In genomic region chr11:118661425-118662301, GRCh38 we compare ENCODE assay signal across 21 cellular contexts. TPM values are rescaled to one million over a fixed set of nuclear protein-coding genes. Genes with fewer than 3 reads are reported as not detected.
DNase-seq lines count a peak whose midpoint lies in the region; ATAC-seq, FAIRE-seq and TF ChIP-seq lines count a peak whose summit lies in the region.
"Had no signal": no experiment of that assay in that cellular context is flagged by ENCODE, and none has a peak within 500 bp of the region (broad histone marks: within the 10 kb centered on the region; RNA-seq: fewer than 3 reads in every experiment).

No MANE protein-coding gene starts in this region.

- no peaks in the 10 kb centered on the region for H3K79me1 ChIP-seq in H1 (ENCODE audit: low read depth, low read length)

- ATAC-seq in GM21528 (IDR thresholded peaks at IDR 0.05; ENCODE audit: low FRiP score, unreplicated experiment) (no peak), HG02938 (IDR thresholded peaks at IDR 0.05; ENCODE audit: unreplicated experiment) (no peak)
- ATAC-seq: GM23338, SK-N-SH treated with all-trans-retinoic acid at 6 μM for 48 hours had no signal

- H2BK20ac ChIP-seq in H1 (ENCODE audit: low read length): peak overlapping the region; percentile 67; the same call in 1 of the 2 replicates

- H3K36me3 ChIP-seq in H1 (ENCODE audit: control insufficient read depth in 2 of 4, insufficient read depth in 4 of 4, low read length in 3 of 4) (peaks cover 0 to under 1% (median under 1%) of the 10 kb centered on the region in 4 experiments; a peak in 4 of 8 replicates), suprapubic skin (peaks cover 11% of the 10 kb centered on the region)

- CTCF ChIA-PET in H1 (lab: Charles Lee; ENCODE audit: partially characterized antibody): interaction anchor here (1.7 to 8.5 kb wide), 12 partner anchors 9 to 312 kb away, joined by 5 to 89 read pairs (median 28); partner anchors contain the start of genes PHLDB1 and UPK2

- no peaks in the 10 kb centered on the region for H3K79me2 ChIP-seq in H1 (ENCODE audit: control insufficient read depth in 1 of 2, insufficient read depth in 2 of 2, low read length in 2 of 2)

- no peak for TF ChIP-seq RAD21 in H1 (IDR thresholded peaks at IDR 0.05 in 1 of 2, conservative IDR thresholded peaks at IDR 0.05 in 1 of 2; ENCODE audit: low read depth in 2 of 2, low read length in 2 of 2)

- no peak overlapping the region for H2AK5ac ChIP-seq in H1 (ENCODE audit: low read depth, low read length)

- H3K4me1 ChIP-seq in H1 (replicated peaks in 1 of 4; ENCODE audit: control insufficient read depth in 3 of 4, insufficient read depth in 4 of 4, low read length in 3 of 4): peaks cover 0 to 27% (median 22%) of the 10 kb centered on the region in 4 experiments; a peak in 6 of 7 replicates
- H3K4me1 ChIP-seq in suprapubic skin: peaks cover 18% of the 10 kb centered on the region

- no peak overlapping the region for H2AFZ ChIP-seq in H1 (ENCODE audit: low read length)
- H2AFZ ChIP-seq: GM23338 had no signal

- H3K56ac ChIP-seq in H1 (replicated peaks; ENCODE audit: insufficient read length, low read depth, low read length): no peak overlapping the region

- H3K9ac ChIP-seq in H1 (replicated peaks in 1 of 4; ENCODE audit: extremely low read depth in 1 of 4, low read depth in 3 of 4, low read length in 3 of 4): no peak overlapping the region
- H3K9ac ChIP-seq: BLaER1 treated with 17β-estradiol and CSF1 and Interleukin-3, amounts not matched to agents 10 nM and 100 nM had no signal

- TF ChIP-seq EP300 in H1 (IDR thresholded peaks at IDR 0.05; ENCODE audit: borderline replicate concordance in 1 of 2, low read depth in 2 of 2, low read length in 2 of 2) (no peak), suprapubic skin (IDR thresholded peaks at IDR 0.05) (no peak)

- H3K27ac ChIP-seq in H1 (ENCODE audit: low read depth, low read length) (no peak overlapping the region), suprapubic skin (no peak overlapping the region)
- H3K27ac ChIP-seq: BLaER1 treated with 17β-estradiol and CSF1 and Interleukin-3, amounts not matched to agents 10 nM and 100 nM had no signal

- no peak overlapping the region for H3K14ac ChIP-seq in H1 (ENCODE audit: insufficient read length)

- TF ChIP-seq POLR2A in H1 (IDR thresholded peaks at IDR 0.05; ENCODE audit: control extremely low read depth in 1 of 2, low read depth in 2 of 2, low read length in 2 of 2): no peak
- TF ChIP-seq POLR2A in suprapubic skin (IDR thresholded peaks at IDR 0.05): no peak

- H2BK12ac ChIP-seq in H1 (ENCODE audit: low read depth, low read length): peak overlapping the region; percentile 39; the same call in 1 of the 2 replicates

- H3K23me2 ChIP-seq in H1 (ENCODE audit: low read depth, low read length): no peaks in the 10 kb centered on the region; the same call in 1 of the 2 replicates

- POLR2A ChIA-PET in H1 (lab: Charles Lee; ENCODE audit: partially characterized antibody): interaction anchor here (0.9 to 16.1 kb wide), 8 partner anchors 10 to 268 kb away, joined by 3 to 271 read pairs (median 3); partner anchors contain the start of gene TREH

- H3K23ac ChIP-seq in H1 (ENCODE audit: insufficient read length): no peak overlapping the region

- peaks cover 29% of the 10 kb centered on the region for H3K4me1 Mint-ChIP-seq in neural crest cell

- peak; percentile 48 for DNase-seq in activated effector memory CD4-positive, alpha-beta T cell treated with anti-CD3 and anti-CD28 coated beads, Interleukin-2, amount 50 U/mL, for 16 hours
- DNase-seq in activated effector memory CD4-positive, alpha-beta T cell treated with Interleukin-2 at 50 U/mL for 16 hours: no peak
- DNase-seq in H1 (ENCODE audit: low read depth in 1 of 2, low spot score in 2 of 2): no peak
- no peak for DNase-seq in neural crest cell (ENCODE audit: low read depth, low spot score)
- peak; percentile 54 to 72 for DNase-seq in suprapubic skin (ENCODE audit: low spot score in 2 of 2)
- DNase-seq in NCI-H2171 treated with DMSO at 0.1 percent for 48 hours (lab: John Stamatoyannopoulos, UW): no peak
- DNase-seq: 8988T; CD4-positive, alpha-beta memory T cell; DMS 273 treated with DMSO at 0.1 percent for 48 hours; KBM-7; MM.1S; NCI-H1048; NCI-H1417 treated with DMSO at 0.1 percent for 48 hours; NCI-H187; NK-92 treated with Interleukin-12 subunit alpha and Interleukin-12 subunit beta, amount 100 ng/mL, for 24 hours had no signal

- no peak for FAIRE-seq in H1 (lab: Jason Lieb, UNC)

- no peak overlapping the region for H2BK5ac ChIP-seq in H1 (ENCODE audit: low read depth, low read length)

- 90% methylated on average over 18 of the region's 19 CpGs; no CpG with 5 or more reads in 1 of the 2 experiments for WGBS in H1 (ENCODE audit: extremely low coverage in 1 of 2, insufficient coverage in 1 of 2, insufficient read length in 1 of 2, insufficient replicate concordance in 2 of 2, low coverage in 1 of 2, low lambda C conversion rate in 2 of 2, missing lambda C conversion rate in 1 of 2), 2 experiments
- WGBS in suprapubic skin: 83% methylated on average over 15 of the region's 19 CpGs

- H3K4me2 ChIP-seq in H1 (ENCODE audit: insufficient read depth in 1 of 2, low read depth in 2 of 2, low read length in 2 of 2): no peak overlapping the region
- H3K4me2 ChIP-seq: BLaER1 treated with 17β-estradiol and CSF1 and Interleukin-3, amounts not matched to agents 10 nM and 100 nM; GM23338 had no signal

- H3K27ac Mint-ChIP-seq in neural crest cell (ENCODE audit: unreplicated experiment): peak overlapping the region; percentile 43
- H3K27ac Mint-ChIP-seq: CD4-positive, alpha-beta memory T cell had no signal

- TF ChIP-seq CTCF in H1 (IDR thresholded peaks at IDR 0.05; ENCODE audit: control extremely low read depth in 1 of 3, insufficient read depth in 1 of 3, low read depth in 1 of 3, low read length in 3 of 3): no peak
- TF ChIP-seq CTCF in neural crest cell (conservative IDR thresholded peaks at IDR 0.05): no peak
- no peak for TF ChIP-seq CTCF in suprapubic skin (IDR thresholded peaks at IDR 0.05)

- H3K4me3 Mint-ChIP-seq in neural crest cell: no peak overlapping the region
- H3K4me3 Mint-ChIP-seq: CD4-positive, alpha-beta memory T cell; GM23338 had no signal

- H3K4me3 ChIP-seq in H1 (ENCODE audit: extremely low read depth in 1 of 4, insufficient read depth in 2 of 4, low read depth in 3 of 4, low read length in 4 of 4) (no peak overlapping the region), suprapubic skin (no peak overlapping the region)
- H3K4me3 ChIP-seq: BLaER1 treated with 17β-estradiol and CSF1 and Interleukin-3, amounts not matched to agents 10 nM and 100 nM; GM23338 had no signal

- no peaks in the 10 kb centered on the region for H3K9me3 Mint-ChIP-seq in neural crest cell
- H3K9me3 Mint-ChIP-seq: CD4-positive, alpha-beta memory T cell; GM23338 had no signal

- no peaks in the 10 kb centered on the region for H3K9me3 ChIP-seq in H1 (ENCODE audit: insufficient read depth in 2 of 2, low read depth in 1 of 2, low read length in 1 of 2)
- no peaks in the 10 kb centered on the region for H3K9me3 ChIP-seq in suprapubic skin
- H3K9me3 ChIP-seq: BLaER1 treated with 17β-estradiol and CSF1 and Interleukin-3, amounts not matched to agents 10 nM and 100 nM; Caco-2 had no signal

- peaks cover 2 to 6% of the 10 kb centered on the region in 2 experiments for H4K20me1 ChIP-seq in H1 (replicated peaks in 1 of 2; ENCODE audit: control insufficient read depth in 1 of 2, insufficient read depth in 2 of 2, low read length in 2 of 2)

- H3K36me3 Mint-ChIP-seq in neural crest cell (ENCODE audit: low read depth): no peaks in the 10 kb centered on the region
- H3K36me3 Mint-ChIP-seq: CD4-positive, alpha-beta memory T cell had no signal

- H4K8ac ChIP-seq in H1 (ENCODE audit: extremely low read depth, insufficient read depth, low read length): no peak overlapping the region

- peaks cover 2% of the 10 kb centered on the region for H3K27me3 Mint-ChIP-seq in neural crest cell (ENCODE audit: low read depth)

- no peak overlapping the region for H4K91ac ChIP-seq in H1 (replicated peaks; ENCODE audit: insufficient read length, low read length)

- peak overlapping the region; percentile 72 for H2BK15ac ChIP-seq in H1 (ENCODE audit: low read length)

- no peak overlapping the region for H2BK120ac ChIP-seq in H1 (replicated peaks; ENCODE audit: low read depth, low read length)

- H3K18ac ChIP-seq in H1 (ENCODE audit: extremely low read depth, low read length): no peak overlapping the region

- no peak overlapping the region for H3K4ac ChIP-seq in H1 (replicated peaks; ENCODE audit: insufficient read length, low read depth, low read length)

- no peak overlapping the region for H4K5ac ChIP-seq in H1 (ENCODE audit: insufficient read length, low read depth, low read length)

- H3K27me3 ChIP-seq in H1 (replicated peaks in 1 of 4; ENCODE audit: control insufficient read depth in 3 of 4, extremely low read depth in 1 of 4, insufficient read depth in 3 of 4, low read length in 3 of 4) (no peaks in the 10 kb centered on the region), suprapubic skin (no peaks in the 10 kb centered on the region)
- H3K27me3 ChIP-seq: BLaER1 treated with 17β-estradiol and CSF1 and Interleukin-3, amounts not matched to agents 10 nM and 100 nM had no signal

TF ChIP-seq in H1, 55 proteins besides CTCF, POLR2A, EP300 and RAD21:
- no peak for TF ChIP-seq SIN3A (conservative IDR thresholded peaks at IDR 0.05 in 1 of 2, IDR thresholded peaks at IDR 0.05 in 1 of 2; ENCODE audit: low read depth in 1 of 2, low read length in 2 of 2)

RNA-seq across cellular contexts. Expression of gene TREH, which starts 17.8 kb away (rescaled TPM):
- not detected in 2 replicates for total RNA-seq in H1 (2021; fragmentation: NEBNext Ultra II Directional; extraction: Animal tissue kit (Norgen Biotek cat#: 25700))
- 0.03 TPM in 1 of 2 replicates, not detected in the other for polyA plus RNA-seq in H1 (2011; rRNA removed)
- not detected for polyA plus RNA-seq in H1 (2011; cell fraction: cytosol; rRNA removed)
- polyA plus RNA-seq in H1 (2011; cell fraction: nucleus; rRNA removed): 0.20 TPM
- 0.16 to 0.46 TPM (median 0.27 TPM) in 4 replicates for polyA plus RNA-seq in H1 (2012, experiment 1 of 2)
- 0.45 TPM for polyA plus RNA-seq in H1 (2012, experiment 2 of 2)
- polyA plus RNA-seq in H1 (2013, experiment 1 of 2): not detected
- not detected for polyA plus RNA-seq in H1 (2013, experiment 2 of 2)
- polyA minus RNA-seq in H1 (2011; rRNA and poly(A)+ RNA removed): not detected in 2 replicates
- not detected for polyA minus RNA-seq in H1 (2011; cell fraction: cytosol; rRNA and poly(A)+ RNA removed)
- not detected for polyA minus RNA-seq in H1 (2011; cell fraction: nucleus; rRNA and poly(A)+ RNA removed)
- not detected in 2 replicates for total RNA-seq in neural crest cell
- total RNA-seq in suprapubic skin: not detected
- total RNA-seq: Caco-2; CD4-positive, alpha-beta memory T cell; GM23338 had no signal
- polyA plus RNA-seq: CD4-positive, alpha-beta memory T cell had no signal

RNA-seq across cellular contexts. Expression of gene PHLDB1, which starts 54.2 kb away (rescaled TPM):
- 74.8 and 74.9 TPM in 2 replicates for total RNA-seq in H1 (2021; fragmentation: NEBNext Ultra II Directional; extraction: Animal tissue kit (Norgen Biotek cat#: 25700))
- 53.9 and 70.6 TPM in 2 replicates for polyA plus RNA-seq in H1 (2011; rRNA removed)
- polyA plus RNA-seq in H1 (2011; cell fraction: cytosol; rRNA removed): 66.4 TPM
- polyA plus RNA-seq in H1 (2011; cell fraction: nucleus; rRNA removed): 211 TPM
- polyA plus RNA-seq in H1 (2012, experiment 1 of 2): 47.2 to 67.0 TPM (median 64.5 TPM) in 4 replicates
- polyA plus RNA-seq in H1 (2012, experiment 2 of 2): 57.7 TPM
- 44.2 TPM for polyA plus RNA-seq in H1 (2013, experiment 1 of 2)
- 40.0 TPM for polyA plus RNA-seq in H1 (2013, experiment 2 of 2)
- polyA minus RNA-seq in H1 (2011; rRNA and poly(A)+ RNA removed): 57.0 and 74.3 TPM in 2 replicates
- polyA minus RNA-seq in H1 (2011; cell fraction: cytosol; rRNA and poly(A)+ RNA removed): 57.3 TPM
- polyA minus RNA-seq in H1 (2011; cell fraction: nucleus; rRNA and poly(A)+ RNA removed): 100 TPM
- total RNA-seq in neural crest cell: 108 and 120 TPM in 2 replicates
- 100 to 1,000 TPM in 2 of 4 donors, 10 to 100 TPM in 2; 48.7 to 117 (median 77.3) TPM for total RNA-seq in suprapubic skin

Comparison
In these comparisons a context has a peak if more than half of its experiments do, and no peak if none do; other contexts are left out.
1. DNase-seq: peak in activated effector memory CD4-positive, alpha-beta T cell treated with anti-CD3 and anti-CD28 coated beads, Interleukin-2, amount 50 U/mL, for 16 hours (single experiment) and suprapubic skin (2 of 2); none in activated effector memory CD4-positive, alpha-beta T cell treated with Interleukin-2 at 50 U/mL for 16 hours (single experiment), H1 (0 of 2), neural crest cell (single experiment) and NCI-H2171 treated with DMSO at 0.1 percent for 48 hours (single experiment).